20 cellular contexts compared by ENCODE assay signal in genomic region chr3:123767564-123768292, GRCh38.
DNase-seq lines count a peak whose midpoint lies in the region; ATAC-seq, FAIRE-seq and TF ChIP-seq lines count a peak whose summit lies in the region.
"Had no signal": no experiment of that assay in that cellular context is flagged by ENCODE, and none has a peak within 500 bp of the region (broad histone marks: within the 10 kb centered on the region; RNA-seq: fewer than 3 reads in every experiment).

No MANE protein-coding gene starts in this region.

- no peak for FAIRE-seq in HepG2 (lab: Jason Lieb, UNC)

- 90% methylated on average over 5 of the region's 6 CpGs for WGBS in HepG2 (ENCODE audit: low lambda C conversion rate)
- no CpG with 5 or more reads among the region's 6 CpGs for WGBS in trophoblast cell (ENCODE audit: extremely low coverage, insufficient coverage, insufficient read length)
- 76 to 79% methylated on average over 6 of the region's 6 CpGs for WGBS in aorta, 2 donors

- no peaks in the 10 kb centered on the region for H3K36me3 ChIP-seq in breast epithelium
- H3K36me3 ChIP-seq in HepG2 (replicated peaks in 1 of 2; ENCODE audit: control insufficient read depth in 1 of 2, insufficient read depth in 2 of 2, low read length in 2 of 2), result no peaks in the 10 kb centered on the region; a peak in 1 of 5 replicates
- peaks cover 3 to 4% of the 10 kb centered on the region in 2 experiments for H3K36me3 ChIP-seq in trophoblast cell (ENCODE audit: control insufficient read depth in 1 of 2, insufficient read depth in 2 of 2, low read length in 2 of 2)
- no peaks in the 10 kb centered on the region for H3K36me3 ChIP-seq in aorta (ENCODE audit: control insufficient read depth in 1 of 2, insufficient read depth in 2 of 2, low read length in 1 of 2)

- H3K27me3 ChIP-seq in breast epithelium (no peaks in the 10 kb centered on the region), HepG2 (ENCODE audit: control insufficient read depth in 1 of 2, insufficient read depth in 2 of 2, low read length in 2 of 2) (no peaks in the 10 kb centered on the region), trophoblast cell (ENCODE audit: insufficient read depth, low read length) (no peaks in the 10 kb centered on the region), aorta (ENCODE audit: control insufficient read depth in 1 of 2, insufficient read depth in 2 of 2, low read length in 1 of 2) (no peaks in the 10 kb centered on the region)

- H2AFZ ChIP-seq in HepG2 (ENCODE audit: low read length), result no peak overlapping the region
- no peak overlapping the region for H2AFZ ChIP-seq in trophoblast cell (ENCODE audit: insufficient read depth, low read length, poor library complexity)

- in situ Hi-C loops in HepG2 (cut with HindIII; ENCODE audit: extremely low pct_ligation_motif_present, low pct_unique_long_range_greater_than_20kb), result no loop called here

- intact Hi-C loops in breast epithelium (cut with DNase I; ENCODE audit: low total_unique reads), result no loop called here
- intact Hi-C loops in MCF 10A (cut with micrococcal nuclease), result no loop called here
- intact Hi-C loops in HepG2 (cut with micrococcal nuclease; ENCODE audit: unreplicated experiment), result no loop called here
- intact Hi-C loops in aorta (cut with DNase I), result loop anchor here in 1 of 2 donors (5.0 kb wide), 1 partner anchor 115 kb away; the partner anchor contains the start of gene MYLK

- peak overlapping the region; percentile 11 for H2AK5ac ChIP-seq in trophoblast cell (ENCODE audit: low read length)

- H4K8ac ChIP-seq in trophoblast cell (ENCODE audit: low read depth, low read length), result no peak overlapping the region

- H3K14ac ChIP-seq in trophoblast cell (ENCODE audit: low read length), result no peak overlapping the region

- TF ChIP-seq RAD21 in HepG2 (CRISPR knock-in tag; IDR thresholded peaks at IDR 0.05), result no peak

- H3K4me3 Mint-ChIP-seq in MCF 10A (ENCODE audit: unreplicated experiment), result no peak overlapping the region
- H3K4me3 Mint-ChIP-seq: CD4-positive, CD25-positive, alpha-beta regulatory T cell had no signal

- no peak overlapping the region for H2BK5ac ChIP-seq in trophoblast cell (ENCODE audit: low read depth, low read length, poor library complexity)

- TF ChIP-seq CTCF in breast epithelium (IDR thresholded peaks at IDR 0.05) (no peak), MCF 10A (IDR thresholded peaks at IDR 0.05; ENCODE audit: unreplicated experiment) (no peak), HepG2 (CRISPR knock-in tag; IDR thresholded peaks at IDR 0.05) (no peak)

- H3K27me3 Mint-ChIP-seq in MCF 10A (ENCODE audit: insufficient read depth, unreplicated experiment), result no peaks in the 10 kb centered on the region

- no peaks in the 10 kb centered on the region for H4K20me1 ChIP-seq in HepG2 (ENCODE audit: insufficient read depth, low read length)

- H3K79me2 ChIP-seq in HepG2 (ENCODE audit: insufficient read depth, low read length) (no peaks in the 10 kb centered on the region), trophoblast cell (ENCODE audit: control insufficient read depth, insufficient read depth, low read length, poor library complexity) (no peaks in the 10 kb centered on the region)

- peaks cover 9% of the 10 kb centered on the region for H3K79me1 ChIP-seq in trophoblast cell (ENCODE audit: low read length)

- peaks cover 6% of the 10 kb centered on the region for H3K36me3 Mint-ChIP-seq in MCF 10A (ENCODE audit: insufficient read depth, unreplicated experiment)
- H3K36me3 Mint-ChIP-seq: CD4-positive, CD25-positive, alpha-beta regulatory T cell had no signal

- H3K9ac ChIP-seq in HepG2 (ENCODE audit: insufficient read depth, low read depth, low read length), result no peak overlapping the region
- H3K9ac ChIP-seq in trophoblast cell (ENCODE audit: low read length), result no peak overlapping the region

- H3K9me3 ChIP-seq in breast epithelium, result no peaks in the 10 kb centered on the region
- no peaks in the 10 kb centered on the region for H3K9me3 ChIP-seq in HepG2 (ENCODE audit: low read length)
- H3K9me3 ChIP-seq in trophoblast cell (ENCODE audit: insufficient read depth, low read depth, low read length), result peaks cover 2% of the 10 kb centered on the region
- no peaks in the 10 kb centered on the region for H3K9me3 ChIP-seq in aorta (ENCODE audit: control insufficient read depth, low read length)

- no peaks in the 10 kb centered on the region for H3K4me1 Mint-ChIP-seq in MCF 10A (ENCODE audit: insufficient read depth, unreplicated experiment)
- H3K4me1 Mint-ChIP-seq: CD4-positive, CD25-positive, alpha-beta regulatory T cell had no signal

- H3K4ac ChIP-seq in trophoblast cell (ENCODE audit: low read depth, low read length), result no peak overlapping the region

- ATAC-seq in HepG2 (peak; percentile 58), aorta (ENCODE audit: low FRiP score) (no peak), HG03571 (IDR thresholded peaks at IDR 0.05; ENCODE audit: unreplicated experiment) (no peak)

- DNase-seq in breast epithelium (ENCODE audit: low spot score in 2 of 2) (no peak), MCF 10A (ENCODE audit: unreplicated experiment) (no peak), HepG2 (ENCODE audit: low spot score) (no peak), trophoblast cell (no peak), aorta (no peak), germinal center (ENCODE audit: low spot score) (no peak)
- DNase-seq in stimulated activated CD8-positive, alpha-beta memory T cell treated with anti-CD3 and anti-CD28 coated beads, Interleukin-4, amount 100 ng/mL, for 48 hours, result no peak
- DNase-seq: CD4-positive, CD25-positive, alpha-beta regulatory T cell; COR-L47; DMS 273 treated with DMSO at 0.1 percent for 48 hours; DND-41; NCI-H1417 treated with DMSO at 0.1 percent for 48 hours; NCI-H2029 treated with DMSO at 0.1 percent for 48 hours; NCI-H2171; NCI-H526; PC-3; RPMI8226; SHP77 treated with DMSO at 0.1 percent for 48 hours had no signal

- TF ChIP-seq EP300 in HepG2 (IDR thresholded peaks at IDR 0.05; ENCODE audit: low read depth in 2 of 2, low read length in 2 of 2) (no peak), HepG2 (CRISPR knock-in tag; IDR thresholded peaks at IDR 0.05; ENCODE audit: borderline replicate concordance) (no peak)

- no peak overlapping the region for H4K91ac ChIP-seq in trophoblast cell (ENCODE audit: low read depth, low read length)

- H3K4me1 ChIP-seq in breast epithelium, result peaks cover 0 to 4% of the 10 kb centered on the region in 2 donors
- H3K4me1 ChIP-seq in HepG2 (ENCODE audit: insufficient read depth, low read length), result peaks cover 54% of the 10 kb centered on the region
- peaks cover 22 to 26% of the 10 kb centered on the region in 2 experiments for H3K4me1 ChIP-seq in trophoblast cell (ENCODE audit: control insufficient read depth in 1 of 2, insufficient read depth in 2 of 2, low read length in 2 of 2)
- peaks cover 0 to 3% of the 10 kb centered on the region in 2 donors for H3K4me1 ChIP-seq in aorta (ENCODE audit: control insufficient read depth in 1 of 2, insufficient read depth in 2 of 2, low read length in 2 of 2)

- CTCF ChIA-PET in MCF 10A (lab: Yijun Ruan, JAX), result interaction anchor here (0.6 to 1.0 kb wide), 2 partner anchors 59 to 116 kb away, joined by 3 read pairs; no protein-coding TSS in a partner anchor
- CTCF ChIA-PET in HepG2 (lab: Yijun Ruan, JAX; ENCODE audit: low intra/inter-chr PET ratio, low total read pairs), result no interaction called here

- H3K4me2 ChIP-seq in HepG2 (ENCODE audit: low read depth, low read length) (no peak overlapping the region), trophoblast cell (ENCODE audit: low read length) (no peak overlapping the region)

- POLR2A ChIA-PET in MCF 10A (lab: Yijun Ruan, JAX) (no interaction called here), HepG2 (lab: Yijun Ruan, JAX) (interaction anchor here (1.1 to 1.3 kb wide), 2 partner anchors 12 to 18 kb away, joined by 3 read pairs; no protein-coding TSS in a partner anchor)

- H2BK120ac ChIP-seq in trophoblast cell (ENCODE audit: insufficient read depth, low read length, poor library complexity), result no peak overlapping the region

- H3K27ac Mint-ChIP-seq in MCF 10A (ENCODE audit: low read depth, unreplicated experiment), result no peak overlapping the region
- H3K27ac Mint-ChIP-seq: CD4-positive, CD25-positive, alpha-beta regulatory T cell had no signal

- BruUV-seq in MCF 10A (replicated peaks; lab: Mats Ljungman, UMichigan) (no TSS peak), HepG2 (replicated peaks; lab: Mats Ljungman, UMichigan) (no TSS peak)

- peak overlapping the region; percentile 27 for H2BK12ac ChIP-seq in trophoblast cell (ENCODE audit: low read length)

- no peak overlapping the region for H4K12ac ChIP-seq in trophoblast cell (ENCODE audit: low read depth, low read length)

- H3K23ac ChIP-seq in trophoblast cell (ENCODE audit: low read length), result no peak overlapping the region

- H3K27ac ChIP-seq in breast epithelium, result peak overlapping the region; percentile 13 to 90
- peak overlapping the region; percentile 36 for H3K27ac ChIP-seq in HepG2 (ENCODE audit: extremely low read length, insufficient read depth, low read length)
- no peak overlapping the region for H3K27ac ChIP-seq in trophoblast cell (ENCODE audit: low read depth, low read length)
- peak overlapping the region; percentile 38 to 77 for H3K27ac ChIP-seq in aorta (ENCODE audit: low read depth in 1 of 2, low read length in 2 of 2)
- H3K27ac ChIP-seq: 22Rv1 had no signal

- H3K4me3 ChIP-seq in breast epithelium, result no peak overlapping the region
- no peak overlapping the region for H3K4me3 ChIP-seq in HepG2 (replicated peaks in 1 of 3; ENCODE audit: insufficient read depth in 1 of 3, low read depth in 2 of 3, low read length in 3 of 3)
- no peak overlapping the region for H3K4me3 ChIP-seq in trophoblast cell (ENCODE audit: low read depth, low read length)
- no peak overlapping the region for H3K4me3 ChIP-seq in aorta (ENCODE audit: low read length in 2 of 2)

- H3K9me3 Mint-ChIP-seq in MCF 10A (ENCODE audit: unreplicated experiment), result no peaks in the 10 kb centered on the region
- H3K9me3 Mint-ChIP-seq: CD4-positive, CD25-positive, alpha-beta regulatory T cell had no signal

- H3K18ac ChIP-seq in trophoblast cell (ENCODE audit: low read length), result peak overlapping the region; percentile 67

- TF ChIP-seq POLR2A in breast epithelium (IDR thresholded peaks at IDR 0.05) (no peak), HepG2 (IDR thresholded peaks at IDR 0.05; ENCODE audit: insufficient read depth in 1 of 2, low read depth in 2 of 2, low read length in 2 of 2) (no peak)

TF ChIP-seq in HepG2, 621 proteins besides CTCF, POLR2A, EP300 and RAD21 (continues in another document):
- no peak for TF ChIP-seq MAZ (IDR thresholded peaks at IDR 0.05; ENCODE audit: borderline replicate concordance, low read depth, low read length)
- no peak for TF ChIP-seq MAZ (CRISPR knock-in tag; IDR thresholded peaks at IDR 0.05; ENCODE audit: low read depth)
- TF ChIP-seq ZNF761 (CRISPR knock-in tag; conservative IDR thresholded peaks at IDR 0.05), result peak; percentile 94
- 0 out of 2 replicates have a peak, but pooled peaks have one; percentile 8 for TF ChIP-seq PHF21A (CRISPR knock-in tag; IDR thresholded peaks at IDR 0.05)
